ENCODE assay signal across 20 cellular contexts in genomic region chr9:121225240-121225639, GRCh38. TPM values are rescaled to one million over a fixed set of nuclear protein-coding genes. Genes with fewer than 3 reads are reported as not detected.
A peak's percentile ranks its signal among the peaks of the same experiment; 100 is the strongest.
DNase-seq lines count a peak whose midpoint lies in the region; ATAC-seq and TF ChIP-seq lines count a peak whose summit lies in the region.
"Had no signal": no experiment of that assay in that cellular context is flagged by ENCODE, and none has a peak within 500 bp of the region (broad histone marks: within the 10 kb centered on the region; RNA-seq: fewer than 3 reads in every experiment).

No MANE protein-coding gene starts in this region.

- peak overlapping the region; percentile 33 for H2AK9ac ChIP-seq in IMR-90 (replicated peaks; ENCODE audit: low read depth, low read length, poor library complexity)

- no peaks in the 10 kb centered on the region for H3K79me2 ChIP-seq in neural progenitor cell (ENCODE audit: low read depth)

- no peaks in the 10 kb centered on the region for H3K9me3 Mint-ChIP-seq in neural progenitor cell
- H3K9me3 Mint-ChIP-seq: GM23338; T-helper 2 cell treated with Interferon-gamma antibody and Interleukin-4, amounts not matched to agents 5 μg/mL and 100 μg/mL, for 36 hours had no signal

- no peak overlapping the region for H2BK20ac ChIP-seq in IMR-90 (ENCODE audit: low read depth, low read length)

- H4K8ac ChIP-seq in IMR-90 (ENCODE audit: low read depth in 2 of 2, low read length in 2 of 2) = no peak overlapping the region

- TF ChIP-seq RAD21 in IMR-90 (IDR thresholded peaks at IDR 0.05; ENCODE audit: low read length) = no peak

- no peak overlapping the region for H3K27ac Mint-ChIP-seq in neural progenitor cell
- H3K27ac Mint-ChIP-seq: GM23338; T-helper 2 cell treated with Interferon-gamma antibody and Interleukin-4, amounts not matched to agents 5 μg/mL and 100 μg/mL, for 36 hours had no signal

- 0 out of 2 replicates have a peak overlapping the region, but pooled peaks have one; percentile 4 for H4K91ac ChIP-seq in IMR-90 (ENCODE audit: insufficient read depth, low read depth, low read length)

- H3K27ac ChIP-seq in IMR-90 (ENCODE audit: insufficient read depth, low read length) (no peak overlapping the region), neural progenitor cell (no peak overlapping the region)
- H3K27ac ChIP-seq: C4-2B had no signal

- no peak overlapping the region for H2BK120ac ChIP-seq in IMR-90 (ENCODE audit: low read depth, low read length)

- CTCF ChIA-PET in IMR-90 (lab: Yijun Ruan, JAX) = no interaction called here

- H3K9me3 ChIP-seq in IMR-90 (ENCODE audit: control insufficient read depth, insufficient read depth, low read length) = no peaks in the 10 kb centered on the region
- no peaks in the 10 kb centered on the region for H3K9me3 ChIP-seq in neural progenitor cell (ENCODE audit: low read depth)
- H3K9me3 ChIP-seq: SK-N-SH had no signal

- H3K14ac ChIP-seq in IMR-90 (replicated peaks; ENCODE audit: low read depth, low read length) = no peak overlapping the region

- no peaks in the 10 kb centered on the region for H3K36me3 ChIP-seq in IMR-90 (ENCODE audit: control insufficient read depth, insufficient read depth, low read length)
- no peaks in the 10 kb centered on the region for H3K36me3 ChIP-seq in neural progenitor cell

- H2AFZ ChIP-seq in IMR-90 (replicated peaks; ENCODE audit: low read length, poor library complexity) (no peak overlapping the region), neural progenitor cell (replicated peaks) (no peak overlapping the region)
- H2AFZ ChIP-seq: GM23338 had no signal

- no peak overlapping the region for H3K56ac ChIP-seq in IMR-90 (ENCODE audit: extremely low read depth, insufficient read depth, low read length)

- no TSS peak for BruUV-seq in IMR-90 (replicated peaks; lab: Mats Ljungman, UMichigan)

- H2AK5ac ChIP-seq in IMR-90 (ENCODE audit: low read depth, low read length) = no peak overlapping the region

- H4K5ac ChIP-seq in IMR-90 (ENCODE audit: low read depth, low read length) = no peak overlapping the region

- POLR2A ChIA-PET in IMR-90 (lab: Charles Lee; ENCODE audit: unreplicated experiment) = no interaction called here

- no peak overlapping the region for H2BK15ac ChIP-seq in IMR-90 (ENCODE audit: low read depth, low read length)

- H3K4me3 ChIP-seq in IMR-90 (ENCODE audit: insufficient read depth, low read depth, low read length) = no peak overlapping the region
- H3K4me3 ChIP-seq in neural progenitor cell = no peak overlapping the region
- H3K4me3 ChIP-seq: GM23338 had no signal

- H3K23ac ChIP-seq in IMR-90 (ENCODE audit: low read depth, low read length) = 0 out of 2 replicates have a peak overlapping the region, but pooled peaks have one; percentile 11

- peaks cover 41% of the 10 kb centered on the region for H3K4me1 Mint-ChIP-seq in neural progenitor cell

- peak overlapping the region; percentile 49 for H3K4me3 Mint-ChIP-seq in neural progenitor cell
- H3K4me3 Mint-ChIP-seq: GM23338; T-helper 2 cell treated with Interferon-gamma antibody and Interleukin-4, amounts not matched to agents 5 μg/mL and 100 μg/mL, for 36 hours had no signal

- WGBS in IMR-90 (ENCODE audit: extremely low coverage in 2 of 2, insufficient read length in 1 of 2), 2 experiments = no CpG with 5 or more reads among the region's 5 CpGs

- no peaks in the 10 kb centered on the region for H3K27me3 ChIP-seq in IMR-90 (ENCODE audit: control insufficient read depth, insufficient read depth, low read length)
- peaks cover 6% of the 10 kb centered on the region for H3K27me3 ChIP-seq in neural progenitor cell

- dilution Hi-C loops in IMR-90 (cut with HindIII; ENCODE audit: low sequenced_read_pairs, unreplicated experiment) = no loop called here

- no peak for ATAC-seq in IMR-90 (ENCODE audit: low read depth)
- ATAC-seq in GM19455 (IDR thresholded peaks at IDR 0.05; ENCODE audit: unreplicated experiment) = no peak
- ATAC-seq: GM23338, HCT116 had no signal

- no peaks in the 10 kb centered on the region for H4K20me1 ChIP-seq in IMR-90 (ENCODE audit: insufficient read depth, low read length)
- no peaks in the 10 kb centered on the region for H4K20me1 ChIP-seq in neural progenitor cell (ENCODE audit: low read depth)

- intact Hi-C loops in IMR-90 (cut with micrococcal nuclease) = no loop called here

- no peak for TF ChIP-seq POLR2A in IMR-90 (IDR thresholded peaks at IDR 0.05; ENCODE audit: low read depth, low read length)

- H3K9me1 ChIP-seq in IMR-90 (ENCODE audit: insufficient read depth, low read length) = peaks cover 5% of the 10 kb centered on the region; the same call in 1 of the 2 replicates

- no peaks in the 10 kb centered on the region for H3K36me3 Mint-ChIP-seq in neural progenitor cell

- H3K79me1 ChIP-seq in IMR-90 (ENCODE audit: low read depth in 1 of 2, low read length in 2 of 2) = peaks cover 0 to 3% of the 10 kb centered on the region in 2 experiments; a peak in 1 of 4 replicates

- H3K18ac ChIP-seq in IMR-90 (ENCODE audit: low read depth, low read length) = no peak overlapping the region

- TF ChIP-seq CTCF in IMR-90 (conservative IDR thresholded peaks at IDR 0.05; ENCODE audit: low read depth, low read length) (no peak), neural progenitor cell (IDR thresholded peaks at IDR 0.05) (no peak)

- H3K27me3 Mint-ChIP-seq in neural progenitor cell (ENCODE audit: insufficient read depth, low read depth) = peaks cover 5% of the 10 kb centered on the region

- no peak overlapping the region for H2BK5ac ChIP-seq in IMR-90 (ENCODE audit: low read depth, low read length, poor library complexity, severe bottlenecking)

- in situ Hi-C loops in IMR-90 (cut with MboI; ENCODE audit: low sequenced_read_pairs) = no loop called here

- H3K4me1 ChIP-seq in IMR-90 (ENCODE audit: control insufficient read depth, insufficient read depth, low read length) (0 out of 2 replicates have a peak, but pooled peaks cover 2% of the 10 kb centered on the region), neural progenitor cell (peaks cover 25% of the 10 kb centered on the region)

- peaks cover 21% of the 10 kb centered on the region for H3F3A ChIP-seq in neural progenitor cell (ENCODE audit: low read depth)

- H3K4me2 ChIP-seq in IMR-90 (ENCODE audit: low read depth, low read length) (no peak overlapping the region), neural progenitor cell (no peak overlapping the region)
- H3K4me2 ChIP-seq: GM23338 had no signal

- DNase-seq in NCI-H748 (lab: John Stamatoyannopoulos, UW; ENCODE audit: unreplicated experiment) (peak; percentile 29), NCI-H748 treated with DMSO at 0.1 percent for 48 hours (lab: John Stamatoyannopoulos, UW) (no peak), IMR-90 (no peak), NCI-H69 (lab: John Stamatoyannopoulos, UW) (peak; percentile 80), neural progenitor cell (ENCODE audit: low spot score) (peak; percentile 50), NCI-H1694 treated with DMSO at 0.1 percent for 48 hours (lab: John Stamatoyannopoulos, UW) (no peak), mucosa of gallbladder (ENCODE audit: low spot score) (no peak)
- DNase-seq: AML-193, GF-D8, Karpas-422, NCI-H187 treated with DMSO at 0.1 percent for 48 hours, NCI-H510A, OCI-M1, SHP77, SK-N-SH had no signal

- no peak overlapping the region for H3K4ac ChIP-seq in IMR-90 (ENCODE audit: low read depth, low read length)

- H3K9ac ChIP-seq in IMR-90 (ENCODE audit: low read depth, low read length) = no peak overlapping the region
- H3K9ac ChIP-seq in neural progenitor cell = no peak overlapping the region
- H3K9ac ChIP-seq: SK-N-SH had no signal

TF ChIP-seq in IMR-90, 13 proteins besides CTCF, POLR2A, EP300 and RAD21 (continues in another document):
- no peak for TF ChIP-seq MXI1 (IDR thresholded peaks at IDR 0.05; ENCODE audit: borderline replicate concordance, low read depth, low read length)
- TF ChIP-seq RCOR1 (IDR thresholded peaks at IDR 0.05; ENCODE audit: insufficient replicate concordance, low read length) = no peak
- TF ChIP-seq RFX5 (IDR thresholded peaks at IDR 0.05; ENCODE audit: low read depth, low read length) = no peak
- TF ChIP-seq FOS (IDR thresholded peaks at IDR 0.05; ENCODE audit: low read depth, low read length) = no peak
- TF ChIP-seq USF2 (IDR thresholded peaks at IDR 0.05; ENCODE audit: low read depth, low read length) = no peak
- no peak for TF ChIP-seq NFE2L2 (IDR thresholded peaks at IDR 0.05; ENCODE audit: low read depth, low read length)
- TF ChIP-seq BHLHE40 (IDR thresholded peaks at IDR 0.05; ENCODE audit: low read depth, low read length) = no peak
- TF ChIP-seq, protein P1, sequence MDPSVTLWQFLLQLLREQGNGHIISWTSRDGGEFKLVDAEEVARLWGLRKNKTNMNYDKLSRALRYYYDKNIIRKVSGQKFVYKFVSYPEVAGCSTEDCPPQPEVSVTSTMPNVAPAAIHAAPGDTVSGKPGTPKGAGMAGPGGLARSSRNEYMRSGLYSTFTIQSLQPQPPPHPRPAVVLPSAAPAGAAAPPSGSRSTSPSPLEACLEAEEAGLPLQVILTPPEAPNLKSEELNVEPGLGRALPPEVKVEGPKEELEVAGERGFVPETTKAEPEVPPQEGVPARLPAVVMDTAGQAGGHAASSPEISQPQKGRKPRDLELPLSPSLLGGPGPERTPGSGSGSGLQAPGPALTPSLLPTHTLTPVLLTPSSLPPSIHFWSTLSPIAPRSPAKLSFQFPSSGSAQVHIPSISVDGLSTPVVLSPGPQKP (IDR thresholded peaks at IDR 0.05; ENCODE audit: borderline replicate concordance, low read depth, low read length) = no peak
- TF ChIP-seq MAZ (IDR thresholded peaks at IDR 0.05; ENCODE audit: borderline replicate concordance, low read depth, low read length) = no peak
- TF ChIP-seq MAFK (IDR thresholded peaks at IDR 0.05; ENCODE audit: low read depth, low read length) = no peak
- no peak for TF ChIP-seq CEBPB (IDR thresholded peaks at IDR 0.05; ENCODE audit: low read depth, low read length)

RNA-seq across cellular contexts. Expression of gene RAB14, which starts 23.6 kb away (rescaled TPM):
- total RNA-seq in IMR-90 (2012; rRNA removed) = 20.1 and 36.1 TPM in 2 replicates
- polyA plus RNA-seq in IMR-90 (2012; rRNA removed) = 22.8 and 29.3 TPM in 2 replicates
- polyA plus RNA-seq in IMR-90 (2012; cell fraction: cytosol; rRNA removed) = 4.7 and 8.9 TPM in 2 replicates
- polyA plus RNA-seq in IMR-90 (2012; cell fraction: nucleus; rRNA removed; ENCODE audit: low replicate concordance) = 2.7 and 18.8 TPM in 2 replicates
- 23.8 and 35.9 TPM in 2 replicates for total RNA-seq in neural progenitor cell (ENCODE audit: low replicate concordance)
- 72.3 TPM for total RNA-seq in mucosa of gallbladder

RNA-seq across cellular contexts. Expression of gene GSN, which starts 42.7 kb away (rescaled TPM):
- total RNA-seq in IMR-90 (2012; rRNA removed) (461 and 547 TPM in 2 replicates), neural progenitor cell (ENCODE audit: low replicate concordance) (72.1 and 114 TPM in 2 replicates), mucosa of gallbladder (521 TPM)
- 482 and 495 TPM in 2 replicates for polyA plus RNA-seq in IMR-90 (2012; rRNA removed)
- 396 and 740 TPM in 2 replicates for polyA plus RNA-seq in IMR-90 (2012; cell fraction: cytosol; rRNA removed)
- 382 and 609 TPM in 2 replicates for polyA plus RNA-seq in IMR-90 (2012; cell fraction: nucleus; rRNA removed; ENCODE audit: low replicate concordance)

Comparison
In these comparisons a context has a peak if more than half of its experiments do, and no peak if none do; other contexts are left out.
1. DNase-seq: peak in NCI-H748 (single experiment), NCI-H69 (single experiment) and neural progenitor cell (single experiment); none in NCI-H748 treated with DMSO at 0.1 percent for 48 hours (single experiment), IMR-90 (single experiment), NCI-H1694 treated with DMSO at 0.1 percent for 48 hours (single experiment) and mucosa of gallbladder (single experiment).